1 cellular context compared by ENCODE assay signal in genomic region chr7:45136106-45137060, GRCh38.
TF ChIP-seq lines count a peak whose summit lies in the region.

No MANE protein-coding gene starts in this region.

TF ChIP-seq in K562, 482 proteins besides CTCF, POLR2A, EP300 and RAD21 (continued from another document):
- TF ChIP-seq SMARCA5 (IDR thresholded peaks at IDR 0.05) (no peak), KLF16 (IDR thresholded peaks at IDR 0.05) (0 out of 2 replicates have a peak, but pooled peaks have one; percentile 28), RBFOX2 (IDR thresholded peaks at IDR 0.05; ENCODE audit: low read depth, low read length) (no peak), RB1 (IDR thresholded peaks at IDR 0.05; ENCODE audit: low read depth) (peak; percentile 35; the same call in 1 of the 2 replicates), TAF15 (IDR thresholded peaks at IDR 0.05; ENCODE audit: low read depth, low read length) (no peak), ZBTB11 (CRISPR knock-in tag; IDR thresholded peaks at IDR 0.05) (no peak), ESRRA (IDR thresholded peaks at IDR 0.05; ENCODE audit: borderline replicate concordance, low read depth) (peak; percentile 51; the same call in 1 of the 2 replicates), MCM5 (IDR thresholded peaks at IDR 0.05; ENCODE audit: low read depth) (no peak), NR2F6 (CRISPR knock-in tag; IDR thresholded peaks at IDR 0.05) (no peak), NCOR1 (IDR thresholded peaks at IDR 0.05) (no peak), RBBP5 (IDR thresholded peaks at IDR 0.05; ENCODE audit: borderline replicate concordance, insufficient read depth, low read length, poor library complexity, severe bottlenecking) (no peak), ZNF584 (CRISPR knock-in tag; IDR thresholded peaks at IDR 0.05; ENCODE audit: low read depth) (no peak), MNT (conservative IDR thresholded peaks at IDR 0.05) (no peak), SLC30A9 (CRISPR knock-in tag; IDR thresholded peaks at IDR 0.05) (no peak), TCF15 (CRISPR knock-in tag; IDR thresholded peaks at IDR 0.05) (no peak), SNRNP70 (optimal IDR thresholded peaks at IDR 0.05; ENCODE audit: low read depth, low read length) (no peak), CEBPB (tag; IDR thresholded peaks at IDR 0.05) (peak; percentile 68), THAP7 (CRISPR knock-in tag; IDR thresholded peaks at IDR 0.05) (no peak), STAT5B (CRISPR knock-in tag; IDR thresholded peaks at IDR 0.05) (no peak), RBM17 (IDR thresholded peaks at IDR 0.05; ENCODE audit: borderline replicate concordance, low read depth, low read length) (no peak), NR4A1 (CRISPR knock-in tag; IDR thresholded peaks at IDR 0.05) (no peak), NR4A1 (tag; IDR thresholded peaks at IDR 0.05) (no peak), MYC (IDR thresholded peaks at IDR 0.05; ENCODE audit: low read depth, low read length) (no peak), MYC (CRISPR knock-in tag; IDR thresholded peaks at IDR 0.05; ENCODE audit: borderline replicate concordance, low read depth) (no peak), HMG20A (CRISPR knock-in tag; conservative IDR thresholded peaks at IDR 0.05) (no peak), SMC3 (conservative IDR thresholded peaks at IDR 0.05; ENCODE audit: insufficient read depth, low read depth, low read length) (peak; percentile 88)
